ENCODE assay signal across 17 cellular contexts in the genomic region with DNA sequence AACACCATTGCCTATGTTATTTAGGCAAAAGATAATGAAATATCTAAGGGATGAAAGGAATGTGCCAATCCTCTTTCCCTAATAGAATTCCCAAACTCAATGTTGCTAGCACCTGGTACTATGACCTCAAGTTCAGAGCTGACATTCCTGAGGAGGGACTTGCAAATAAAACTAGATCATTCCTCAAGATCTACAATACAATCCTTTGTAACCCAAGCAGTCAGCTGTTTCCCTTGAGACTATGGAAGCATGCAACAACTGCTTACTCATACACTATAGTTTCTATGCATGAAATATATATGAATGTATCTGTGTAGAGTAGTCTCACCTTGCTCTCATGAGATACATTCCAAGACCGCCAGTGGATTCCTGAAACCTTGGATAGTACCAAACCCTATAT.
DNase-seq lines count a peak whose midpoint lies in the region; ATAC-seq lines count a peak whose summit lies in the region.
"Had no signal": no experiment of that assay in that cellular context is flagged by ENCODE, and none has a peak within 500 bp of the region (broad histone marks: within the 10 kb centered on the region; RNA-seq: fewer than 3 reads in every experiment).

No MANE protein-coding gene starts in this region.

- H4K8ac ChIP-seq in mesendoderm (ENCODE audit: low read depth, low read length) = no peak overlapping the region

- peaks cover 6% of the 10 kb centered on the region for H3K79me1 ChIP-seq in mesendoderm (ENCODE audit: low read length)

- ATAC-seq in HG03095 (IDR thresholded peaks at IDR 0.05; ENCODE audit: unreplicated experiment) (no peak), HG03139 (IDR thresholded peaks at IDR 0.05; ENCODE audit: unreplicated experiment) (no peak)
- ATAC-seq: activated CD8-positive, alpha-beta T cell treated with anti-CD3 and anti-CD28 coated beads, Interleukin-2, amount 10 ng/mL, durations not matched to agents 7 days and 5 days had no signal

- no peak overlapping the region for H2BK5ac ChIP-seq in mesendoderm (ENCODE audit: low read length)

- no peak overlapping the region for H2BK15ac ChIP-seq in mesendoderm (replicated peaks; ENCODE audit: low read depth)

- no CpG with 5 or more reads among the region's 1 CpG for WGBS in mesendoderm (ENCODE audit: extremely low coverage, insufficient coverage, low lambda C conversion rate)

- H3K4me3 ChIP-seq in NT2/D1 (ENCODE audit: insufficient read length, low read depth) = no peak overlapping the region
- H3K4me3 ChIP-seq in mesendoderm (ENCODE audit: low read length) = no peak overlapping the region
- H3K4me3 ChIP-seq: stomach had no signal

- no peaks in the 10 kb centered on the region for H3K79me2 ChIP-seq in mesendoderm (ENCODE audit: control insufficient read depth, insufficient read depth, low read length)

- no peak overlapping the region for H3K4ac ChIP-seq in mesendoderm (ENCODE audit: low read depth, low read length)

- no peak overlapping the region for H3K9ac ChIP-seq in NT2/D1 (ENCODE audit: insufficient read length, low read depth)
- no peak overlapping the region for H3K9ac ChIP-seq in mesendoderm (ENCODE audit: low read length)

- no peak overlapping the region for H2BK120ac ChIP-seq in mesendoderm (ENCODE audit: low read depth, low read length)

- no peak overlapping the region for H3K27ac ChIP-seq in mesendoderm (ENCODE audit: low read depth, low read length)
- H3K27ac ChIP-seq: stomach had no signal

- no peak overlapping the region for H3K23ac ChIP-seq in mesendoderm (ENCODE audit: low read length)

- no peaks in the 10 kb centered on the region for H3K9me3 ChIP-seq in NT2/D1 (ENCODE audit: insufficient read depth, low read length)
- H3K9me3 ChIP-seq: stomach had no signal

- H3K27me3 ChIP-seq in NT2/D1 (ENCODE audit: insufficient read depth, insufficient read length) (no peaks in the 10 kb centered on the region), mesendoderm (ENCODE audit: insufficient read depth, low read length, poor library complexity) (no peaks in the 10 kb centered on the region)
- H3K27me3 ChIP-seq: stomach had no signal

- no peak overlapping the region for H3K4me2 ChIP-seq in mesendoderm (ENCODE audit: low read length)

- H2AK5ac ChIP-seq in mesendoderm (ENCODE audit: low read length) = no peak overlapping the region

- H3K4me1 ChIP-seq in NT2/D1 (ENCODE audit: insufficient read depth, insufficient read length) (no peaks in the 10 kb centered on the region), mesendoderm (ENCODE audit: control insufficient read depth, low read depth, low read length) (peaks cover 1% of the 10 kb centered on the region)

- no peak overlapping the region for H4K5ac ChIP-seq in mesendoderm (ENCODE audit: low read length)

- H3K36me3 ChIP-seq in NT2/D1 (ENCODE audit: insufficient read depth, insufficient read length, low read length) = peaks cover 4% of the 10 kb centered on the region
- H3K36me3 ChIP-seq in mesendoderm (ENCODE audit: control insufficient read depth, insufficient read depth, low read length) = no peaks in the 10 kb centered on the region
- H3K36me3 ChIP-seq: stomach had no signal

- no peak overlapping the region for H3K56ac ChIP-seq in mesendoderm (ENCODE audit: low read length)

- DNase-seq in ELR (ENCODE audit: low read depth) (peak; percentile 79), NT2/D1 (ENCODE audit: low read depth, low spot score) (peak; percentile 32), epidermal melanocyte (ENCODE audit: insufficient read length, low spot score) (peak; percentile 31), mesendoderm (peak; percentile 89)
- DNase-seq in activated CD8-positive, alpha-beta memory T cell treated with anti-CD3 and anti-CD28 coated beads for 24 hours = no peak
- no peak for DNase-seq in activated effector memory CD4-positive, alpha-beta T cell treated with Interleukin-2 at 50 U/mL for 16 hours
- DNase-seq: activated CD8-positive, alpha-beta T cell treated with anti-CD3 and anti-CD28 coated beads, Interleukin-2, amount 10 ng/mL, durations not matched to agents 7 days and 5 days; CD4-positive, alpha-beta memory T cell; cortex of kidney; head of caudate nucleus; NCI-H2029 treated with DMSO at 0.1 percent for 48 hours; posterior cingulate gyrus; stimulated activated CD4-positive, alpha-beta T cell treated with anti-CD3 and anti-CD28 coated beads, Interleukin-4, amount 100 ng/mL, for 24 hours; stomach; T-helper 2 cell had no signal

- H3K18ac ChIP-seq in mesendoderm (ENCODE audit: low read length) = no peak overlapping the region

Comparison
In these comparisons a context has a peak if more than half of its experiments do, and no peak if none do; other contexts are left out.
1. DNase-seq: peak in ELR (single experiment), NT2/D1 (single experiment), epidermal melanocyte (single experiment) and mesendoderm (single experiment); none in activated CD8-positive, alpha-beta memory T cell treated with anti-CD3 and anti-CD28 coated beads for 24 hours (single experiment) and activated effector memory CD4-positive, alpha-beta T cell treated with Interleukin-2 at 50 U/mL for 16 hours (single experiment).